1 cellular context compared by ENCODE assay signal in the genomic region with DNA sequence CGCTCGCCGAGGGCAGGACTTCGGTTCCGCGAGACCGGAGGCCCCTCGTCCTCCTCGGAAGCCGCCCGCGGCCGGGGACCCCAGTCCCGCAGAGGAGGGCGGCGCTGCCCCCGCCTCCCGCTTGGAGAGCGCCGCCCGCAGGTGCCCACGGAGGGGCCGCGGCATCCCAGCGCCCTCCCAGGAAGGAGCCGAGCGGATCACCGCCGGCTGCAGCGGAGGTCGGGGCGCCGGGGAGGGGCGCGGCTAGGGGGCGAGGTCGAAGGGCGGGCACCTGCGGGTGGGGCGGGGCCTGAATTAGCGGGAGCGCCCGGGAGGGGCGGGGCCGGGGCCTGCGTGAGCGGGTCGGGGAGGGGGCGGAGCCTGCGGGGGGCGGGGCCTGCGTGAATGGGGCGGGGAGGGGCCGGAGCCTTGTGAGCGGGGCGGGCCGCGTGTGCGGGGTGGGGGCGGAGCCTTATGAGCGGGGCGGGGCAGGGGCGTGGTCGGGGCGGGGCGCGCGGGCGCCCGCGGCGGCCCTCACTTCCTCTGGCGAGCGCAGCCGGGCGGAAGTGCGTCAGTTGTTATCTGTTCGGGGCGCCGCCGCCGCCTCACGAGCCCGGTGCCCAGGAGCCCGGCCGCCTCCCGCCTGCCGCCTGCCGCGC.
TF ChIP-seq lines count a peak whose summit lies in the region.

A gene (plus strand): TSS at position 550 of the 638 bp plus-strand sequence.

TF ChIP-seq in K562, 482 proteins besides CTCF, POLR2A, EP300 and RAD21 (continued from another document and continues in another):
- TF ChIP-seq ZNF232 (CRISPR knock-in tag; IDR thresholded peaks at IDR 0.05) = no peak
- no peak for TF ChIP-seq ZNF76 (CRISPR knock-in tag; IDR thresholded peaks at IDR 0.05; ENCODE audit: borderline replicate concordance)
- TF ChIP-seq LEF1 (IDR thresholded peaks at IDR 0.05) = no peak
- TF ChIP-seq HMG20B (CRISPR knock-in tag; IDR thresholded peaks at IDR 0.05) = no peak
- no peak for TF ChIP-seq ZNF584 (CRISPR knock-in tag; IDR thresholded peaks at IDR 0.05; ENCODE audit: low read depth)
- TF ChIP-seq SREBF1 (IDR thresholded peaks at IDR 0.05; ENCODE audit: borderline replicate concordance, low read depth, low read length) = no peak
- TF ChIP-seq KDM4B (IDR thresholded peaks at IDR 0.05; ENCODE audit: borderline replicate concordance in 2 of 2, low read depth in 1 of 2) = no peak
- no peak for TF ChIP-seq ZNF175 (CRISPR knock-in tag; IDR thresholded peaks at IDR 0.05; ENCODE audit: low read depth)
- no peak for TF ChIP-seq TOE1 (IDR thresholded peaks at IDR 0.05; ENCODE audit: borderline replicate concordance)
- no peak for TF ChIP-seq TOE1 (CRISPR knock-in tag; IDR thresholded peaks at IDR 0.05; ENCODE audit: borderline replicate concordance, low read depth)
- TF ChIP-seq ASH1L (IDR thresholded peaks at IDR 0.05; ENCODE audit: borderline replicate concordance, low read depth, partially characterized antibody) = no peak
- peak; percentile 26 for TF ChIP-seq CCNT2 (IDR thresholded peaks at IDR 0.05; ENCODE audit: borderline replicate concordance, extremely low read depth, insufficient read length, low read depth, low read length)
- TF ChIP-seq FOXK2 (conservative IDR thresholded peaks at IDR 0.05 in 1 of 2, IDR thresholded peaks at IDR 0.05 in 1 of 2; ENCODE audit: low read depth in 2 of 2) = no peak
- TF ChIP-seq MYNN (IDR thresholded peaks at IDR 0.05) = no peak
- no peak for TF ChIP-seq MYNN (CRISPR knock-in tag; IDR thresholded peaks at IDR 0.05)
- TF ChIP-seq, protein P1, sequence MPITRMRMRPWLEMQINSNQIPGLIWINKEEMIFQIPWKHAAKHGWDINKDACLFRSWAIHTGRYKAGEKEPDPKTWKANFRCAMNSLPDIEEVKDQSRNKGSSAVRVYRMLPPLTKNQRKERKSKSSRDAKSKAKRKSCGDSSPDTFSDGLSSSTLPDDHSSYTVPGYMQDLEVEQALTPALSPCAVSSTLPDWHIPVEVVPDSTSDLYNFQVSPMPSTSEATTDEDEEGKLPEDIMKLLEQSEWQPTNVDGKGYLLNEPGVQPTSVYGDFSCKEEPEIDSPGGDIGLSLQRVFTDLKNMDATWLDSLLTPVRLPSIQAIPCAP (CRISPR knock-in tag; IDR thresholded peaks at IDR 0.05; ENCODE audit: borderline replicate concordance) = no peak
- no peak for TF ChIP-seq CREB1 (IDR thresholded peaks at IDR 0.05)
- TF ChIP-seq CREB1 (CRISPR knock-in tag; IDR thresholded peaks at IDR 0.05) = no peak
- no peak for TF ChIP-seq ZNF766 (CRISPR knock-in tag; conservative IDR thresholded peaks at IDR 0.05)
- TF ChIP-seq CXXC5 (CRISPR knock-in tag; IDR thresholded peaks at IDR 0.05) = peak; percentile 63; the same call in 1 of the 2 replicates
- no peak for TF ChIP-seq MTA1 (IDR thresholded peaks at IDR 0.05; ENCODE audit: borderline replicate concordance)
- TF ChIP-seq, protein P2, sequence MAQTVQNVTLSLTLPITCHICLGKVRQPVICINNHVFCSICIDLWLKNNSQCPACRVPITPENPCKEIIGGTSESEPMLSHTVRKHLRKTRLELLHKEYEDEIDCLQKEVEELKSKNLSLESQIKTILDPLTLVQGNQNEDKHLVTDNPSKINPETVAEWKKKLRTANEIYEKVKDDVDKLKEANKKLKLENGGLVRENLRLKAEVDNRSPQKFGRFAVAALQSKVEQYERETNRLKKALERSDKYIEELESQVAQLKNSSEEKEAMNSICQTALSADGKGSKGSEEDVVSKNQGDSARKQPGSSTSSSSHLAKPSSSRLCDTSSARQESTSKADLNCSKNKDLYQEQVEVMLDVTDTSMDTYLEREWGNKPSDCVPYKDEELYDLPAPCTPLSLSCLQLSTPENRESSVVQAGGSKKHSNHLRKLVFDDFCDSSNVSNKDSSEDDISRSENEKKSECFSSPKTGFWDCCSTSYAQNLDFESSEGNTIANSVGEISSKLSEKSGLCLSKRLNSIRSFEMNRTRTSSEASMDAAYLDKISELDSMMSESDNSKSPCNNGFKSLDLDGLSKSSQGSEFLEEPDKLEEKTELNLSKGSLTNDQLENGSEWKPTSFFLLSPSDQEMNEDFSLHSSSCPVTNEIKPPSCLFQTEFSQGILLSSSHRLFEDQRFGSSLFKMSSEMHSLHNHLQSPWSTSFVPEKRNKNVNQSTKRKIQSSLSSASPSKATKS (CRISPR knock-in tag; IDR thresholded peaks at IDR 0.05) = no peak
- TF ChIP-seq NR2C1 (IDR thresholded peaks at IDR 0.05) = no peak
- TF ChIP-seq NR2C1 (tag; IDR thresholded peaks at IDR 0.05) = no peak
- no peak for TF ChIP-seq BDP1 (IDR thresholded peaks at IDR 0.05; ENCODE audit: insufficient read depth, insufficient read length)
- TF ChIP-seq ETV6 (IDR thresholded peaks at IDR 0.05; ENCODE audit: borderline replicate concordance in 1 of 2, low read depth in 2 of 2, low read length in 1 of 2) = no peak
- no peak for TF ChIP-seq ETV6 (CRISPR knock-in tag; IDR thresholded peaks at IDR 0.05; ENCODE audit: borderline replicate concordance)
- TF ChIP-seq, protein P3, sequence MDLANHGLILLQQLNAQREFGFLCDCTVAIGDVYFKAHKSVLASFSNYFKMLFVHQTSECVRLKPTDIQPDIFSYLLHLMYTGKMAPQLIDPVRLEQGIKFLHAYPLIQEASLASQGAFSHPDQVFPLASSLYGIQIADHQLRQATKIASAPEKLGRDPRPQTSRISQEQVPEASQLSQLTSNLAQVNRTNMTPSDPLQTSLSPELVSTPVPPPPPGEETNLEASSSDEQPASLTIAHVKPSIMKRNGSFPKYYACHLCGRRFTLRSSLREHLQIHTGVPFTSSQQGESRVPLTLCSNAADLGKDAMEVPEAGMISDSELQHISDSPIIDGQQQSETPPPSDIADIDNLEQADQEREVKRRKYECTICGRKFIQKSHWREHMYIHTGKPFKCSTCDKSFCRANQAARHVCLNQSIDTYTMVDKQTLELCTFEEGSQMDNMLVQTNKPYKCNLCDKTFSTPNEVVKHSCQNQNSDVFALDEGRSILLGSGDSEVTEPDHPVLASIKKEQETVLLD (IDR thresholded peaks at IDR 0.05) = no peak
- TF ChIP-seq, protein P4, sequence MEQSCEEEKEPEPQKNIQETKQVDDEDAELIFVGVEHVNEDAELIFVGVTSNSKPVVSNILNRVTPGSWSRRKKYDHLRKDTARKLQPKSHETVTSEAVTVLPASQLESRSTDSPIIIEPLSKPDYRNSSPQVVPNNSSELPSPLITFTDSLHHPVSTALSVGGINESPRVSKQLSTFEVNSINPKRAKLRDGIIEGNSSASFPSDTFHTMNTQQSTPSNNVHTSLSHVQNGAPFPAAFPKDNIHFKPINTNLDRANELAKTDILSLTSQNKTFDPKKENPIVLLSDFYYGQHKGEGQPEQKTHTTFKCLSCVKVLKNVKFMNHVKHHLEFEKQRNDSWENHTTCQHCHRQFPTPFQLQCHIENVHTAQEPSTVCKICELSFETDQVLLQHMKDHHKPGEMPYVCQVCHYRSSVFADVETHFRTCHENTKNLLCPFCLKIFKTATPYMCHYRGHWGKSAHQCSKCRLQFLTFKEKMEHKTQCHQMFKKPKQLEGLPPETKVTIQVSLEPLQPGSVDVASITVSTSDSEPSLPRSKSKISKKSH (CRISPR knock-in tag; IDR thresholded peaks at IDR 0.05) = no peak
- no peak for TF ChIP-seq ELF4 (CRISPR knock-in tag; IDR thresholded peaks at IDR 0.05)
- no peak for TF ChIP-seq LARP7 (IDR thresholded peaks at IDR 0.05)
- TF ChIP-seq ZNF274 (IDR thresholded peaks at IDR 0.05; ENCODE audit: borderline replicate concordance, low read depth, low read length) = no peak
- TF ChIP-seq SAFB (IDR thresholded peaks at IDR 0.05; ENCODE audit: borderline replicate concordance, low read depth, low read length) = no peak
- TF ChIP-seq, protein P5, sequence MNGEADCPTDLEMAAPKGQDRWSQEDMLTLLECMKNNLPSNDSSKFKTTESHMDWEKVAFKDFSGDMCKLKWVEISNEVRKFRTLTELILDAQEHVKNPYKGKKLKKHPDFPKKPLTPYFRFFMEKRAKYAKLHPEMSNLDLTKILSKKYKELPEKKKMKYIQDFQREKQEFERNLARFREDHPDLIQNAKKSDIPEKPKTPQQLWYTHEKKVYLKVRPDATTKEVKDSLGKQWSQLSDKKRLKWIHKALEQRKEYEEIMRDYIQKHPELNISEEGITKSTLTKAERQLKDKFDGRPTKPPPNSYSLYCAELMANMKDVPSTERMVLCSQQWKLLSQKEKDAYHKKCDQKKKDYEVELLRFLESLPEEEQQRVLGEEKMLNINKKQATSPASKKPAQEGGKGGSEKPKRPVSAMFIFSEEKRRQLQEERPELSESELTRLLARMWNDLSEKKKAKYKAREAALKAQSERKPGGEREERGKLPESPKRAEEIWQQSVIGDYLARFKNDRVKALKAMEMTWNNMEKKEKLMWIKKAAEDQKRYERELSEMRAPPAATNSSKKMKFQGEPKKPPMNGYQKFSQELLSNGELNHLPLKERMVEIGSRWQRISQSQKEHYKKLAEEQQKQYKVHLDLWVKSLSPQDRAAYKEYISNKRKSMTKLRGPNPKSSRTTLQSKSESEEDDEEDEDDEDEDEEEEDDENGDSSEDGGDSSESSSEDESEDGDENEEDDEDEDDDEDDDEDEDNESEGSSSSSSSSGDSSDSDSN (IDR thresholded peaks at IDR 0.05; ENCODE audit: borderline replicate concordance in 1 of 2, low read depth in 2 of 2, low read length in 2 of 2) = no peak
- TF ChIP-seq CTBP1 (IDR thresholded peaks at IDR 0.05; ENCODE audit: borderline replicate concordance) = no peak; the same call in 1 of the 2 replicates
- no peak for TF ChIP-seq NELFE (IDR thresholded peaks at IDR 0.05; ENCODE audit: insufficient read depth, insufficient read length)
- TF ChIP-seq, protein P6, sequence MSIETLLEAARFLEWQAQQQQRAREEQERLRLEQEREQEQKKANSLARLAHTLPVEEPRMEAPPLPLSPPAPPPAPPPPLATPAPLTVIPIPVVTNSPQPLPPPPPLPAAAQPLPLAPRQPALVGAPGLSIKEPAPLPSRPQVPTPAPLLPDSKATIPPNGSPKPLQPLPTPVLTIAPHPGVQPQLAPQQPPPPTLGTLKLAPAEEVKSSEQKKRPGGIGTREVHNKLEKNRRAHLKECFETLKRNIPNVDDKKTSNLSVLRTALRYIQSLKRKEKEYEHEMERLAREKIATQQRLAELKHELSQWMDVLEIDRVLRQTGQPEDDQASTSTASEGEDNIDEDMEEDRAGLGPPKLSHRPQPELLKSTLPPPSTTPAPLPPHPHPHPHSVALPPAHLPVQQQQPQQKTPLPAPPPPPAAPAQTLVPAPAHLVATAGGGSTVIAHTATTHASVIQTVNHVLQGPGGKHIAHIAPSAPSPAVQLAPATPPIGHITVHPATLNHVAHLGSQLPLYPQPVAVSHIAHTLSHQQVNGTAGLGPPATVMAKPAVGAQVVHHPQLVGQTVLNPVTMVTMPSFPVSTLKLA (conservative IDR thresholded peaks at IDR 0.05) = no peak
- no peak for TF ChIP-seq PCBP1 (IDR thresholded peaks at IDR 0.05; ENCODE audit: low read depth, low read length, poor library complexity, severe bottlenecking)
- TF ChIP-seq EHMT2 (IDR thresholded peaks at IDR 0.05) = no peak
- TF ChIP-seq, protein P7, sequence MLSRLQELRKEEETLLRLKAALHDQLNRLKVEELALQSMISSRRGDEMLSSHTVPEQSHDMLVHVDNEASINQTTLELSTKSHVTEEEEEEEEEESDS (CRISPR knock-in tag; IDR thresholded peaks at IDR 0.05) = no peak
- TF ChIP-seq ZNF12 (CRISPR knock-in tag; IDR thresholded peaks at IDR 0.05) = no peak
- no peak for TF ChIP-seq SRSF3 (IDR thresholded peaks at IDR 0.05; ENCODE audit: insufficient read depth, low read length)
- TF ChIP-seq ELF1 (tag; IDR thresholded peaks at IDR 0.05) = no peak
- TF ChIP-seq ELF2 (CRISPR knock-in tag; IDR thresholded peaks at IDR 0.05) = no peak
- 0 out of 2 replicates have a peak, but pooled peaks have one; percentile 22 for TF ChIP-seq ZFX (CRISPR knock-in tag; IDR thresholded peaks at IDR 0.05)
- TF ChIP-seq ZNF3 (CRISPR knock-in tag; IDR thresholded peaks at IDR 0.05) = no peak
- TF ChIP-seq, protein P8, sequence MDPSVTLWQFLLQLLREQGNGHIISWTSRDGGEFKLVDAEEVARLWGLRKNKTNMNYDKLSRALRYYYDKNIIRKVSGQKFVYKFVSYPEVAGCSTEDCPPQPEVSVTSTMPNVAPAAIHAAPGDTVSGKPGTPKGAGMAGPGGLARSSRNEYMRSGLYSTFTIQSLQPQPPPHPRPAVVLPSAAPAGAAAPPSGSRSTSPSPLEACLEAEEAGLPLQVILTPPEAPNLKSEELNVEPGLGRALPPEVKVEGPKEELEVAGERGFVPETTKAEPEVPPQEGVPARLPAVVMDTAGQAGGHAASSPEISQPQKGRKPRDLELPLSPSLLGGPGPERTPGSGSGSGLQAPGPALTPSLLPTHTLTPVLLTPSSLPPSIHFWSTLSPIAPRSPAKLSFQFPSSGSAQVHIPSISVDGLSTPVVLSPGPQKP (CRISPR knock-in tag; IDR thresholded peaks at IDR 0.05) = no peak
- TF ChIP-seq MAFG (tag; conservative IDR thresholded peaks at IDR 0.05) = no peak
- no peak for TF ChIP-seq NFYB (IDR thresholded peaks at IDR 0.05; ENCODE audit: extremely low read depth, insufficient read length)
- TF ChIP-seq MAZ (CRISPR knock-in tag; conservative IDR thresholded peaks at IDR 0.05 in 1 of 2, IDR thresholded peaks at IDR 0.05 in 1 of 2) = peak in 1 of 2 experiments; percentile 75; a peak in 1 of 4 replicates
- peak; percentile 84 for TF ChIP-seq CREM (IDR thresholded peaks at IDR 0.05; ENCODE audit: low read depth)
- TF ChIP-seq POLR2G (IDR thresholded peaks at IDR 0.05; ENCODE audit: low read depth, low read length) = peak; percentile 65
- TF ChIP-seq POLR2B (IDR thresholded peaks at IDR 0.05; ENCODE audit: low read depth, partially characterized antibody) = no peak
- TF ChIP-seq, protein P9, sequence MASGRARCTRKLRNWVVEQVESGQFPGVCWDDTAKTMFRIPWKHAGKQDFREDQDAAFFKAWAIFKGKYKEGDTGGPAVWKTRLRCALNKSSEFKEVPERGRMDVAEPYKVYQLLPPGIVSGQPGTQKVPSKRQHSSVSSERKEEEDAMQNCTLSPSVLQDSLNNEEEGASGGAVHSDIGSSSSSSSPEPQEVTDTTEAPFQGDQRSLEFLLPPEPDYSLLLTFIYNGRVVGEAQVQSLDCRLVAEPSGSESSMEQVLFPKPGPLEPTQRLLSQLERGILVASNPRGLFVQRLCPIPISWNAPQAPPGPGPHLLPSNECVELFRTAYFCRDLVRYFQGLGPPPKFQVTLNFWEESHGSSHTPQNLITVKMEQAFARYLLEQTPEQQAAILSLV (tag; IDR thresholded peaks at IDR 0.05) = no peak
- TF ChIP-seq, protein P10, sequence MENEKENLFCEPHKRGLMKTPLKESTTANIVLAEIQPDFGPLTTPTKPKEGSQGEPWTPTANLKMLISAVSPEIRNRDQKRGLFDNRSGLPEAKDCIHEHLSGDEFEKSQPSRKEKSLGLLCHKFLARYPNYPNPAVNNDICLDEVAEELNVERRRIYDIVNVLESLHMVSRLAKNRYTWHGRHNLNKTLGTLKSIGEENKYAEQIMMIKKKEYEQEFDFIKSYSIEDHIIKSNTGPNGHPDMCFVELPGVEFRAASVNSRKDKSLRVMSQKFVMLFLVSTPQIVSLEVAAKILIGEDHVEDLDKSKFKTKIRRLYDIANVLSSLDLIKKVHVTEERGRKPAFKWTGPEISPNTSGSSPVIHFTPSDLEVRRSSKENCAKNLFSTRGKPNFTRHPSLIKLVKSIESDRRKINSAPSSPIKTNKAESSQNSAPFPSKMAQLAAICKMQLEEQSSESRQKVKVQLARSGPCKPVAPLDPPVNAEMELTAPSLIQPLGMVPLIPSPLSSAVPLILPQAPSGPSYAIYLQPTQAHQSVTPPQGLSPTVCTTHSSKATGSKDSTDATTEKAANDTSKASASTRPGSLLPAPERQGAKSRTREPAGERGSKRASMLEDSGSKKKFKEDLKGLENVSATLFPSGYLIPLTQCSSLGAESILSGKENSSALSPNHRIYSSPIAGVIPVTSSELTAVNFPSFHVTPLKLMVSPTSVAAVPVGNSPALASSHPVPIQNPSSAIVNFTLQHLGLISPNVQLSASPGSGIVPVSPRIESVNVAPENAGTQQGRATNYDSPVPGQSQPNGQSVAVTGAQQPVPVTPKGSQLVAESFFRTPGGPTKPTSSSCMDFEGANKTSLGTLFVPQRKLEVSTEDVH (IDR thresholded peaks at IDR 0.05; ENCODE audit: low read depth, partially characterized antibody) = no peak
